Comparison of ENCODE assay signal across 8 cellular contexts in genomic region chr17:38825762-38826247, GRCh38. TPM values are rescaled to one million over a fixed set of nuclear protein-coding genes. Genes with fewer than 3 reads are reported as not detected.
DNase-seq lines count a peak whose midpoint lies in the region; ATAC-seq and TF ChIP-seq lines count a peak whose summit lies in the region.

No MANE protein-coding gene starts in this region.

- no peak for ATAC-seq in GM18517 (IDR thresholded peaks at IDR 0.05; ENCODE audit: unreplicated experiment)

- H3K36me3 ChIP-seq in ascending aorta (peaks cover 7% of the 10 kb centered on the region in 2 donors), liver (ENCODE audit: control insufficient read depth in 4 of 4, insufficient read depth in 3 of 4, low read depth in 1 of 4, low read length in 3 of 4) (peaks cover 1 to 6% (median 3%) of the 10 kb centered on the region in 4 donors), thymus (ENCODE audit: control insufficient read depth, insufficient read depth) (peaks cover 13% of the 10 kb centered on the region)

- peaks cover 17% of the 10 kb centered on the region for H3K36me3 Mint-ChIP-seq in activated CD4-positive, alpha-beta T cell treated with anti-CD3 and anti-CD28 coated beads, Interleukin-2, amount 10 ng/mL, durations not matched to agents 24 days and 14 days (ENCODE audit: low read depth)

- H3K27me3 Mint-ChIP-seq in activated CD4-positive, alpha-beta T cell treated with anti-CD3 and anti-CD28 coated beads, Interleukin-2, amount 10 ng/mL, durations not matched to agents 24 days and 14 days, result no peaks in the 10 kb centered on the region

- intact Hi-C loops in activated CD4-positive, alpha-beta T cell treated with anti-CD3 and anti-CD28 coated beads, Interleukin-2, amount 10 ng/mL, durations not matched to agents 24 days and 14 days (cut with micrococcal nuclease), result loop anchor here (1.0 to 2.0 kb wide), 4 partner anchors 27 to 74 kb away; partner anchors contain the start of genes PIP4K2B, PSMB3 and RPL23
- intact Hi-C loops in ascending aorta (cut with DNase I), result loop anchor here (1.0 kb wide), 3 partner anchors 27 to 43 kb away; partner anchors contain the start of genes PIP4K2B and RPL23

- H3K4me1 ChIP-seq in ascending aorta, result peaks cover 12 to 14% of the 10 kb centered on the region in 2 donors
- H3K4me1 ChIP-seq in liver (ENCODE audit: control insufficient read depth in 4 of 4, insufficient read depth in 4 of 4, low read length in 3 of 4), result peaks cover 3 to 24% (median 18%) of the 10 kb centered on the region in 4 donors
- peaks cover 9% of the 10 kb centered on the region for H3K4me1 ChIP-seq in thymus (ENCODE audit: control insufficient read depth, insufficient read depth, low read length)

- WGBS in liver, result 95% methylated on average over 17 of the region's 17 CpGs
- WGBS in thymus, result 96% methylated on average over 17 of the region's 17 CpGs

- H3K9me3 ChIP-seq in ascending aorta (no peaks in the 10 kb centered on the region), liver (ENCODE audit: control insufficient read depth in 4 of 4, low read length in 3 of 4) (no peaks in the 10 kb centered on the region), thymus (ENCODE audit: control insufficient read depth) (no peaks in the 10 kb centered on the region)

- peak overlapping the region; percentile 93 to 99 for H3K27ac ChIP-seq in ascending aorta
- peak overlapping the region; percentile 90 to 97 for H3K27ac ChIP-seq in liver (ENCODE audit: low read depth in 1 of 2, low read length in 2 of 2)
- peak overlapping the region; percentile 99 for H3K27ac ChIP-seq in thymus (ENCODE audit: low read depth)

- H3K4me3 ChIP-seq in ascending aorta (peak overlapping the region; percentile 81 to 82), liver (ENCODE audit: low read depth in 1 of 3, low read length in 3 of 3) (peak overlapping the region; percentile 71 to 98 (median 96)), thymus (ENCODE audit: low read length) (peak overlapping the region; percentile 96)

- H3K4me1 Mint-ChIP-seq in activated CD4-positive, alpha-beta T cell treated with anti-CD3 and anti-CD28 coated beads, Interleukin-2, amount 10 ng/mL, durations not matched to agents 24 days and 14 days, result peaks cover 29% of the 10 kb centered on the region

- no peaks in the 10 kb centered on the region for H3K27me3 ChIP-seq in ascending aorta
- H3K27me3 ChIP-seq in liver (ENCODE audit: control insufficient read depth in 4 of 4, insufficient read depth in 4 of 4, low read length in 3 of 4), result no peaks in the 10 kb centered on the region
- no peaks in the 10 kb centered on the region for H3K27me3 ChIP-seq in thymus (ENCODE audit: control insufficient read depth, insufficient read depth)

- H3K9ac ChIP-seq in liver (ENCODE audit: low read depth in 1 of 2, low read length in 2 of 2), result peak overlapping the region; percentile 42 to 96

- TF ChIP-seq RAD21 in liver (IDR thresholded peaks at IDR 0.05), result no peak

- H3K27ac Mint-ChIP-seq in activated CD4-positive, alpha-beta T cell treated with anti-CD3 and anti-CD28 coated beads, Interleukin-2, amount 10 ng/mL, durations not matched to agents 24 days and 14 days, result peak overlapping the region; percentile 100

- H3K4me3 Mint-ChIP-seq in activated CD4-positive, alpha-beta T cell treated with anti-CD3 and anti-CD28 coated beads, Interleukin-2, amount 10 ng/mL, durations not matched to agents 24 days and 14 days, result peak overlapping the region; percentile 98

- no peaks in the 10 kb centered on the region for H3K9me3 Mint-ChIP-seq in activated CD4-positive, alpha-beta T cell treated with anti-CD3 and anti-CD28 coated beads, Interleukin-2, amount 10 ng/mL, durations not matched to agents 24 days and 14 days

- TF ChIP-seq CTCF in ascending aorta (IDR thresholded peaks at IDR 0.05) (no peak), liver (IDR thresholded peaks at IDR 0.05; ENCODE audit: low read depth, low read length, missing input control) (no peak)

- DNase-seq in activated CD4-positive, alpha-beta T cell treated with anti-CD3 and anti-CD28 coated beads, Interleukin-2, amount 10 ng/mL, durations not matched to agents 24 days and 14 days, result peak; percentile 60
- DNase-seq in activated CD4-positive, alpha-beta T cell treated with anti-CD3 and anti-CD28 coated beads for 48 hours, result no peak
- no peak for DNase-seq in ascending aorta (ENCODE audit: low spot score in 2 of 2)
- DNase-seq in NCI-H2196 (lab: John Stamatoyannopoulos, UW; ENCODE audit: unreplicated experiment), result no peak
- DNase-seq in EL, result no peak

TF ChIP-seq in liver, 16 proteins besides CTCF, POLR2A, EP300 and RAD21:
- TF ChIP-seq HNF4A (conservative IDR thresholded peaks at IDR 0.05) (no peak), YY1 (IDR thresholded peaks at IDR 0.05) (no peak), GABPA (IDR thresholded peaks at IDR 0.05 in 1 of 2, conservative IDR thresholded peaks at IDR 0.05 in 1 of 2) (no peak)

RNA-seq across cellular contexts. Expression of gene CWC25, which starts 0.7 kb away (rescaled TPM):
- total RNA-seq in activated CD4-positive, alpha-beta T cell treated with anti-CD3 and anti-CD28 coated beads, Interleukin-2, amount 10 ng/mL, durations not matched to agents 24 days and 14 days, result 32.1 and 32.4 TPM in 2 replicates
- total RNA-seq in ascending aorta, result 65.2 TPM
- 1 to 10 TPM; 5.7 to 10.0 TPM for total RNA-seq in liver
- polyA plus RNA-seq in liver, result 1 to 10 TPM; 6.2 to 8.6 TPM
- polyA plus RNA-seq in thymus, result 36.2 TPM

RNA-seq across cellular contexts. Expression of gene PIP4K2B, which starts 26.4 kb away (rescaled TPM):
- total RNA-seq in activated CD4-positive, alpha-beta T cell treated with anti-CD3 and anti-CD28 coated beads, Interleukin-2, amount 10 ng/mL, durations not matched to agents 24 days and 14 days, result 42.8 and 44.3 TPM in 2 replicates
- total RNA-seq in ascending aorta, result 45.0 TPM
- 10 to 100 TPM; 18.2 to 21.5 TPM for total RNA-seq in liver
- 1 to 10 TPM; 2.4 to 9.0 TPM for polyA plus RNA-seq in liver
- polyA plus RNA-seq in thymus, result 17.8 TPM

RNA-seq across cellular contexts. Expression of gene RPL23, which starts 27.7 kb away (rescaled TPM):
- 1,994 and 2,005 TPM in 2 replicates for total RNA-seq in activated CD4-positive, alpha-beta T cell treated with anti-CD3 and anti-CD28 coated beads, Interleukin-2, amount 10 ng/mL, durations not matched to agents 24 days and 14 days
- 1,091 TPM for total RNA-seq in ascending aorta
- total RNA-seq in liver, result 100 to 1,000 TPM; 284 to 797 TPM
- 100 to 1,000 TPM; 552 to 740 TPM for polyA plus RNA-seq in liver
- polyA plus RNA-seq in thymus, result 4,550 TPM

RNA-seq across cellular contexts. Expression of gene LASP1, which starts 44.1 kb away (rescaled TPM):
- 130 and 131 TPM in 2 replicates for total RNA-seq in activated CD4-positive, alpha-beta T cell treated with anti-CD3 and anti-CD28 coated beads, Interleukin-2, amount 10 ng/mL, durations not matched to agents 24 days and 14 days
- 300 TPM for total RNA-seq in ascending aorta
- total RNA-seq in liver, result 10 to 100 TPM; 59.4 to 77.4 TPM
- polyA plus RNA-seq in liver, result 10 to 100 TPM; 18.2 to 77.7 TPM
- 72.5 TPM for polyA plus RNA-seq in thymus
